ENCODE assay signal across 23 cellular contexts in genomic region chr9:14939378-14939777, GRCh38. TPM values are rescaled to one million over a fixed set of nuclear protein-coding genes. Genes with fewer than 3 reads are reported as not detected.
"Had no signal": no experiment of that assay in that cellular context is flagged by ENCODE, and none has a peak within 500 bp of the region (broad histone marks: within the 10 kb centered on the region; RNA-seq: fewer than 3 reads in every experiment).

No MANE protein-coding gene starts in this region.

- H3K27me3 ChIP-seq: MG63 had no signal

- H3K9me3 ChIP-seq: MG63 had no signal

- H3K4me3 ChIP-seq: MG63 had no signal

- ATAC-seq: activated T-helper 17 cell treated with anti-CD3 and anti-CD28 coated beads, Interleukin-2, amount 50 U/mL, for 72 hours; PC-3; SK-N-SH treated with all-trans-retinoic acid at 6 μM for 48 hours had no signal

- FAIRE-seq: astrocyte, RCC 7860 had no signal

- H3K36me3 ChIP-seq: MG63 had no signal

- DNase-seq: activated B cell treated with CpG ODN at 0.5 μM for 24 hours; activated CD4-positive, alpha-beta T cell treated with anti-CD3 and anti-CD28 coated beads for 1 hour; activated CD4-positive, alpha-beta T cell treated with anti-CD3 and anti-CD28 coated beads, Interleukin-2, amount 10 ng/mL, durations not matched to agents 24 days and 14 days; activated CD4-positive, alpha-beta T cell treated with anti-CD3 and anti-CD28 coated beads, Interleukin-2, amount 50 U/mL, for 48 hours; activated CD8-positive, alpha-beta memory T cell treated with anti-CD3 and anti-CD28 coated beads for 24 hours; activated gamma-delta T cell; activated naive CD4-positive, alpha-beta T cell treated with anti-CD3 and anti-CD28 coated beads for 36 hours; activated T-cell treated with anti-CD3 and anti-CD28 coated beads, Interleukin-2, amount 50 U/mL, for 48 hours; amygdala; MG63; NCI-H1105; NCI-H1436; NCI-H1694 treated with DMSO at 0.1 percent for 48 hours; NCI-H2029 treated with DMSO at 0.1 percent for 48 hours; NCI-H446; NCI-H524; PC-3; SHP77 treated with DMSO at 0.1 percent for 48 hours; SW 1271 had no signal

RNA-seq across cellular contexts. Expression of gene FREM1, which starts 29.1 kb away (rescaled TPM):
- total RNA-seq: activated B cell treated with CpG ODN at 0.5 μM for 24 hours; activated CD4-positive, alpha-beta T cell treated with anti-CD3 and anti-CD28 coated beads, Interleukin-2, amount 10 ng/mL, durations not matched to agents 24 days and 14 days; activated naive CD4-positive, alpha-beta T cell treated with anti-CD3 and anti-CD28 coated beads for 36 hours had no signal
